Comparison of ENCODE assay signal across 18 cellular contexts in genomic region chr22:44330188-44330726, GRCh38. TPM values are rescaled to one million over a fixed set of nuclear protein-coding genes. Genes with fewer than 3 reads are reported as not detected.
DNase-seq lines count a peak whose midpoint lies in the region; FAIRE-seq and TF ChIP-seq lines count a peak whose summit lies in the region.
"Had no signal": no experiment of that assay in that cellular context is flagged by ENCODE, and none has a peak within 500 bp of the region (broad histone marks: within the 10 kb centered on the region; RNA-seq: fewer than 3 reads in every experiment).

No MANE protein-coding gene starts in this region.

- no peak overlapping the region for H3K4me3 ChIP-seq in CD8-positive, alpha-beta memory T cell (ENCODE audit: low read length)
- H3K4me3 ChIP-seq in MG63 = peak overlapping the region; percentile 73
- no peak overlapping the region for H3K4me3 ChIP-seq in endothelial cell of umbilical vein (replicated peaks in 1 of 3; ENCODE audit: insufficient read depth in 1 of 3, low read depth in 1 of 3, low read length in 3 of 3)
- H3K4me3 ChIP-seq in ovary = peak overlapping the region; percentile 36
- H3K4me3 ChIP-seq: body of pancreas, GM12878 had no signal

- dilution Hi-C loops in endothelial cell of umbilical vein (cut with MboI; ENCODE audit: extremely low pct_ligation_motif_present, low sequenced_read_pairs) = no loop called here

- H3K9me1 ChIP-seq in endothelial cell of umbilical vein (replicated peaks; ENCODE audit: control insufficient read depth, extremely low read depth, insufficient read depth, low read length) = no peaks in the 10 kb centered on the region

- H3K27me3 ChIP-seq in CD8-positive, alpha-beta memory T cell (ENCODE audit: insufficient read depth, low read length, poor library complexity, severe bottlenecking) = peaks cover 31% of the 10 kb centered on the region
- no peaks in the 10 kb centered on the region for H3K27me3 ChIP-seq in MG63
- H3K27me3 ChIP-seq in endothelial cell of umbilical vein (ENCODE audit: control insufficient read depth in 2 of 2, insufficient read depth in 2 of 2, low read length in 2 of 2) = peaks cover 29% of the 10 kb centered on the region in 2 experiments
- H3K27me3 ChIP-seq in ovary = no peaks in the 10 kb centered on the region

- whole genome bisulfite sequencing in ovary, 3 donors = 40 to 57% (median 53%) methylated on average over 10 of the region's 10 CpGs

- H2AFZ ChIP-seq in endothelial cell of umbilical vein (ENCODE audit: low read depth, low read length) = no peak overlapping the region

- no peaks in the 10 kb centered on the region for H3K79me2 ChIP-seq in endothelial cell of umbilical vein (ENCODE audit: control insufficient read depth, insufficient read depth, low read length)

- intact Hi-C loops in endothelial cell of umbilical vein (cut with micrococcal nuclease) (no loop called here), ovary (cut with DNase I) (no loop called here)

- no peak overlapping the region for H3K4me2 ChIP-seq in endothelial cell of umbilical vein (ENCODE audit: insufficient read depth, low read length)

- H3K4me1 Mint-ChIP-seq in CD8-positive, alpha-beta memory T cell = peaks cover 26 to 37% (median 31%) of the 10 kb centered on the region in 3 donors

- peak overlapping the region in 4 of 7 donors; percentile 6 to 45 (median 30) for H3K4me3 Mint-ChIP-seq in CD8-positive, alpha-beta memory T cell
- H3K4me3 Mint-ChIP-seq: activated naive CD4-positive, alpha-beta T cell treated with anti-CD3 and anti-CD28 coated beads, Interleukin-2, amount 10 ng/mL, durations not matched to agents 7 days and 5 days had no signal

- peaks cover 38 to 59% of the 10 kb centered on the region in 2 donors for H3K27me3 Mint-ChIP-seq in CD8-positive, alpha-beta memory T cell

- peaks cover 12% of the 10 kb centered on the region for H3K4me1 ChIP-seq in CD8-positive, alpha-beta memory T cell (ENCODE audit: insufficient read depth, low read length)
- H3K4me1 ChIP-seq in endothelial cell of umbilical vein (ENCODE audit: control insufficient read depth, extremely low read depth, insufficient read depth, low read length) = no peaks in the 10 kb centered on the region
- H3K4me1 ChIP-seq in ovary (ENCODE audit: insufficient read depth) = peaks cover 1% of the 10 kb centered on the region

- DNase-seq in CD8-positive, alpha-beta memory T cell = no peak
- DNase-seq in MG63 (no peak), endothelial cell of umbilical vein (ENCODE audit: low read depth, low spot score) (no peak), ovary (no peak), SK-N-DZ (ENCODE audit: low spot score) (no peak), GOT3 (lab: John Stamatoyannopoulos, UW) (no peak), NCI-H1694 treated with DMSO at 0.1 percent for 48 hours (lab: John Stamatoyannopoulos, UW) (no peak)
- DNase-seq: activated CD4-positive, alpha-beta T cell treated with anti-CD3 and anti-CD28 coated beads, Interleukin-2, amount 50 U/mL, for 1 hour; activated T-cell treated with anti-CD3 and anti-CD28 coated beads, Interleukin-2, amount 50 U/mL, for 1 hour; body of pancreas; Calu3; esophagus squamous epithelium; glutamatergic neuron; NCI-H2107; stimulated activated CD4-positive, alpha-beta T cell treated with anti-CD3 and anti-CD28 coated beads, Interleukin-2, amount 100 ng/mL, for 48 hours had no signal

- CTCF ChIA-PET in CD8-positive, alpha-beta memory T cell (lab: Charles Lee) = no interaction called here
- CTCF ChIA-PET in endothelial cell of umbilical vein (lab: Charles Lee) = interaction anchor here (1.4 kb wide), 1 partner anchor 14 kb away, joined by 3 read pairs; no protein-coding TSS in a partner anchor

- no peak for TF ChIP-seq EP300 in ovary (IDR thresholded peaks at IDR 0.05)

- TF ChIP-seq CTCF in endothelial cell of umbilical vein (IDR thresholded peaks at IDR 0.05; ENCODE audit: extremely low read depth in 1 of 2, insufficient read depth in 1 of 2, low read depth in 1 of 2, low read length in 2 of 2) = no peak
- TF ChIP-seq CTCF in ovary (IDR thresholded peaks at IDR 0.05) = no peak

- H3K27ac Mint-ChIP-seq in CD8-positive, alpha-beta memory T cell = no peak overlapping the region
- H3K27ac Mint-ChIP-seq: activated naive CD4-positive, alpha-beta T cell treated with anti-CD3 and anti-CD28 coated beads, Interleukin-2, amount 10 ng/mL, durations not matched to agents 7 days and 5 days had no signal

- FAIRE-seq in endothelial cell of umbilical vein (lab: Jason Lieb, UNC) = no peak
- FAIRE-seq: G401.6 had no signal

- no peak overlapping the region for H3K9ac ChIP-seq in endothelial cell of umbilical vein (replicated peaks; ENCODE audit: extremely low read depth, insufficient read depth, low read length)

- TF ChIP-seq POLR2A in endothelial cell of umbilical vein (IDR thresholded peaks at IDR 0.05; ENCODE audit: low read depth, low read length) (no peak), ovary (IDR thresholded peaks at IDR 0.05) (no peak)

- H3K9me3 ChIP-seq in CD8-positive, alpha-beta memory T cell (ENCODE audit: low read length) = no peaks in the 10 kb centered on the region
- no peaks in the 10 kb centered on the region for H3K9me3 ChIP-seq in MG63
- H3K9me3 ChIP-seq in endothelial cell of umbilical vein (replicated peaks; ENCODE audit: control insufficient read depth, insufficient read depth, low read length) = no peaks in the 10 kb centered on the region
- no peaks in the 10 kb centered on the region for H3K9me3 ChIP-seq in ovary
- H3K9me3 ChIP-seq: body of pancreas, esophagus squamous epithelium had no signal

- H3K9me3 Mint-ChIP-seq in CD8-positive, alpha-beta memory T cell = no peaks in the 10 kb centered on the region
- H3K9me3 Mint-ChIP-seq: activated naive CD4-positive, alpha-beta T cell treated with anti-CD3 and anti-CD28 coated beads, Interleukin-2, amount 10 ng/mL, durations not matched to agents 7 days and 5 days had no signal

- POLR2A ChIA-PET in CD8-positive, alpha-beta memory T cell (lab: Charles Lee) = no interaction called here
- POLR2A ChIA-PET in endothelial cell of umbilical vein (lab: Charles Lee) = no interaction called here

- BruUV-seq in endothelial cell of umbilical vein (replicated peaks; lab: Mats Ljungman, UMichigan) = no TSS peak

- H3K36me3 ChIP-seq in CD8-positive, alpha-beta memory T cell (ENCODE audit: insufficient read depth, low read length) = no peaks in the 10 kb centered on the region
- H3K36me3 ChIP-seq in MG63 (peaks cover 10% of the 10 kb centered on the region), endothelial cell of umbilical vein (ENCODE audit: control insufficient read depth in 2 of 2, extremely low read depth in 1 of 2, insufficient read depth in 2 of 2, low read length in 2 of 2) (no peaks in the 10 kb centered on the region), ovary (no peaks in the 10 kb centered on the region)
- H3K36me3 ChIP-seq: esophagus squamous epithelium had no signal

- H3K36me3 Mint-ChIP-seq in CD8-positive, alpha-beta memory T cell = no peaks in the 10 kb centered on the region
- H3K36me3 Mint-ChIP-seq: activated naive CD4-positive, alpha-beta T cell treated with anti-CD3 and anti-CD28 coated beads, Interleukin-2, amount 10 ng/mL, durations not matched to agents 7 days and 5 days had no signal

- H3K27ac ChIP-seq in CD8-positive, alpha-beta memory T cell (ENCODE audit: low read depth, low read length) = no peak overlapping the region
- H3K27ac ChIP-seq in endothelial cell of umbilical vein (ENCODE audit: insufficient read depth, low read depth, low read length) = no peak overlapping the region
- no peak overlapping the region for H3K27ac ChIP-seq in ovary
- H3K27ac ChIP-seq: body of pancreas, esophagus squamous epithelium had no signal

- H4K20me1 ChIP-seq in endothelial cell of umbilical vein (replicated peaks; ENCODE audit: control insufficient read depth, extremely low read depth, insufficient read depth, low read length) = no peaks in the 10 kb centered on the region

TF ChIP-seq in endothelial cell of umbilical vein, 7 proteins besides CTCF, POLR2A, EP300 and RAD21:
- TF ChIP-seq EZH2 (IDR thresholded peaks at IDR 0.05; ENCODE audit: borderline replicate concordance, low read depth, low read length, severe bottlenecking) (peak; percentile 87), GATA2 (IDR thresholded peaks at IDR 0.05; ENCODE audit: insufficient read depth, insufficient read length, low read depth, low read length) (no peak), FOS (IDR thresholded peaks at IDR 0.05; ENCODE audit: borderline replicate concordance, insufficient read depth, low read length) (no peak)

RNA-seq across cellular contexts. Expression of gene SHISAL1, which starts 17.5 kb away (rescaled TPM):
- not detected for total RNA-seq in CD8-positive, alpha-beta memory T cell
- polyA plus RNA-seq in CD8-positive, alpha-beta memory T cell = not detected
- total RNA-seq in MG63 (2014; rRNA removed; shearing (Covaris generic); ENCODE audit: low replicate concordance) = 37.9 and 49.6 TPM in 2 replicates
- total RNA-seq in endothelial cell of umbilical vein (0.07 and 0.09 TPM in 2 replicates), ovary (1 to 10 TPM in 4 of 7 donors, under 1 TPM in 3; 0.35 to 4.5 (median 2.0) TPM)
- polyA plus RNA-seq in endothelial cell of umbilical vein (0.01 TPM in 1 of 2 replicates, not detected in the other), ovary (1 to 10 TPM in 1 of 2 donors, under 1 TPM in 1; 0.33 to 4.2 TPM)
- 0.01 and 0.03 TPM in 2 replicates for polyA plus RNA-seq in endothelial cell of umbilical vein (2011; cell fraction: cytosol; rRNA removed)
- polyA plus RNA-seq in endothelial cell of umbilical vein (2011; cell fraction: nucleus; rRNA removed) = 0.03 TPM in 1 of 2 replicates, not detected in the other
- 0.05 and 0.12 TPM in 2 replicates for polyA plus RNA-seq in endothelial cell of umbilical vein (2012)
- polyA minus RNA-seq in endothelial cell of umbilical vein = not detected in 2 replicates
- polyA minus RNA-seq in endothelial cell of umbilical vein (2011; cell fraction: cytosol; rRNA and poly(A)+ RNA removed) = 7.7 TPM
- polyA minus RNA-seq in endothelial cell of umbilical vein (2011; cell fraction: nucleus; rRNA and poly(A)+ RNA removed) = not detected in 2 replicates
- not detected in 2 replicates for polyA plus RNA-seq in SK-N-DZ (2014; cell fraction: cytosol; rRNA removed)
- polyA plus RNA-seq in SK-N-DZ (2014; cell fraction: nucleus; rRNA removed) = 0.02 TPM in 1 of 2 replicates, not detected in the other
- total RNA-seq: Calu3, GM12878 had no signal
- polyA plus RNA-seq: GM12878 had no signal

Comparison
In these comparisons a context has a peak if more than half of its experiments do, and no peak if none do; other contexts are left out.
1. H3K4me3 ChIP-seq: peak in MG63 (single experiment) and ovary (single experiment); none in CD8-positive, alpha-beta memory T cell (single experiment) and endothelial cell of umbilical vein (0 of 3).